In the genomic region with DNA sequence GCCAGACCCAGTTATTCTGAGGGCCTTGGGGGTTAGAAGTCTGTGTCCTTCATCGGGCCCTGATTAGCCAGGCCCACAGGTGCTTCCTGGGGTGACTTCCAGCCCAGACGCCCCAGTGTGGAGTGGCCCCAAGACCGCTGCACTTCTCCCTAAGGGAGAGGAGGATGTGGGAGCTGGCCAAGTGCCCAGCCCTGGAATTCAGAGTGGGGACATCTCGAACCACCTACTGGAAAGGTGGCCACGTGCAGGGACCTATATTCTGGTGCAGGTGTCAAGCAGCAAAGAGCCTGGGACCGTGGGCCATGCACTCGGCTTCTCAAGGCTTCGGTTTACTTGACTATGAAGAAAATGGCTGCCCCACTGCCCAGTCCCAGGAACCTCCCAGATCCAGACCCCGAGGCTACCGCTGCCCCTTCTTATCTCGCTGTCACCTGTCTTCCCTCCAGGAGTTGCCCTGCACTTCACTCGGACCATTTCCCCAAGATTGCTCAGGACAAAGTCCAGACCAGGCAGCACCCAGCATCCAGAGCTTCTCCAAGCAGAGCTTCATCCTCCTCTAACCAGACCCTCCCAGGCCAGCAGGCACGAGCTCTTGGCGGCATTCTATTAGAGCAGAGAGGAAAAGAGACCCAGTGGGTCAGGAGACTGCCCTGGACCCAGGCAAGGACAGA, we compare ENCODE assay signal across 12 cellular contexts.
DNase-seq lines count a peak whose midpoint lies in the region; ATAC-seq and TF ChIP-seq lines count a peak whose summit lies in the region.
"Had no signal": no experiment of that assay in that cellular context is flagged by ENCODE, and none has a peak within 500 bp of the region (broad histone marks: within the 10 kb centered on the region; RNA-seq: fewer than 3 reads in every experiment).

No MANE protein-coding gene starts in this region.

- H3K27me3 Mint-ChIP-seq in activated T-helper 17 cell treated with anti-CD3 and anti-CD28 coated beads, Interleukin-2, amount 50 U/mL, for 72 hours: no peaks in the 10 kb centered on the region
- H3K27me3 Mint-ChIP-seq in nephron (ENCODE audit: low read depth): peaks cover 13% of the 10 kb centered on the region

- peaks cover 33% of the 10 kb centered on the region for H3K36me3 Mint-ChIP-seq in activated T-helper 17 cell treated with anti-CD3 and anti-CD28 coated beads, Interleukin-2, amount 50 U/mL, for 72 hours (ENCODE audit: low read depth)
- no peaks in the 10 kb centered on the region for H3K36me3 Mint-ChIP-seq in nephron (ENCODE audit: low read depth)

- H3K4me3 Mint-ChIP-seq in activated T-helper 17 cell treated with anti-CD3 and anti-CD28 coated beads, Interleukin-2, amount 50 U/mL, for 72 hours: peak overlapping the region; percentile 77
- no peak overlapping the region for H3K4me3 Mint-ChIP-seq in nephron
- H3K4me3 Mint-ChIP-seq: HFFc6 had no signal

- TF ChIP-seq CTCF in heart right ventricle (IDR thresholded peaks at IDR 0.05) (no peak), nephron (IDR thresholded peaks at IDR 0.05; ENCODE audit: unreplicated experiment in 3 of 3) (no peak), foreskin fibroblast (IDR thresholded peaks at IDR 0.05; ENCODE audit: low read depth, low read length) (no peak)

- H3K27ac Mint-ChIP-seq in activated T-helper 17 cell treated with anti-CD3 and anti-CD28 coated beads, Interleukin-2, amount 50 U/mL, for 72 hours: peak overlapping the region; percentile 100
- peak overlapping the region; percentile 67 to 85 (median 77) for H3K27ac Mint-ChIP-seq in nephron
- H3K27ac Mint-ChIP-seq: HFFc6 had no signal

- WGBS in heart right ventricle, 2 donors: 80 to 89% methylated on average over 14 of the region's 14 CpGs

- no peaks in the 10 kb centered on the region for H3K9me3 ChIP-seq in heart right ventricle

- H3K36me3 ChIP-seq in heart right ventricle: no peaks in the 10 kb centered on the region

- peaks cover 58% of the 10 kb centered on the region for H3K4me1 Mint-ChIP-seq in activated T-helper 17 cell treated with anti-CD3 and anti-CD28 coated beads, Interleukin-2, amount 50 U/mL, for 72 hours
- peaks cover 76% of the 10 kb centered on the region for H3K4me1 Mint-ChIP-seq in nephron

- no peak for ATAC-seq in heart right ventricle
- ATAC-seq in Right ventricle myocardium superior (ENCODE audit: poor library complexity): no peak
- no peak for ATAC-seq in activated T-helper 17 cell treated with anti-CD3 and anti-CD28 coated beads, Interleukin-2, amount 50 U/mL, for 72 hours (replicated peaks)

- peaks cover 8 to 100% (median 55%) of the 10 kb centered on the region in 9 donors for H3K4me1 ChIP-seq in heart right ventricle

- intact Hi-C loops in heart right ventricle (cut with DNase I) (loop anchor here in 1 of 10 donors (5.0 kb wide), 1 partner anchor 392 kb away; no protein-coding TSS in a partner anchor), Right ventricle myocardium superior (cut with DNase I) (no loop called here)

- H3K4me3 ChIP-seq in heart right ventricle (no peak overlapping the region), foreskin fibroblast (ENCODE audit: low read depth in 1 of 2, low read length in 2 of 2) (no peak overlapping the region)

- H3K27me3 ChIP-seq in heart right ventricle: no peaks in the 10 kb centered on the region

- DNase-seq in heart right ventricle (no peak), Right ventricle myocardium superior (no peak), ureter (ENCODE audit: low spot score) (peak; percentile 42), SHP77 treated with DMSO at 0.1 percent for 48 hours (lab: John Stamatoyannopoulos, UW) (no peak), foreskin fibroblast (no peak), GM03348 (ENCODE audit: low spot score) (no peak)
- DNase-seq: HFFc6, NCI-H2029 treated with DMSO at 0.1 percent for 48 hours, NCI-H774, SHP77 had no signal

- H3K27ac ChIP-seq in heart right ventricle: peak overlapping the region in 6 of 10 donors; percentile 17 to 83 (median 58)

- no peaks in the 10 kb centered on the region for H3K9me3 Mint-ChIP-seq in activated T-helper 17 cell treated with anti-CD3 and anti-CD28 coated beads, Interleukin-2, amount 50 U/mL, for 72 hours
- no peaks in the 10 kb centered on the region for H3K9me3 Mint-ChIP-seq in nephron
- H3K9me3 Mint-ChIP-seq: HFFc6 had no signal
